In the genomic region with DNA sequence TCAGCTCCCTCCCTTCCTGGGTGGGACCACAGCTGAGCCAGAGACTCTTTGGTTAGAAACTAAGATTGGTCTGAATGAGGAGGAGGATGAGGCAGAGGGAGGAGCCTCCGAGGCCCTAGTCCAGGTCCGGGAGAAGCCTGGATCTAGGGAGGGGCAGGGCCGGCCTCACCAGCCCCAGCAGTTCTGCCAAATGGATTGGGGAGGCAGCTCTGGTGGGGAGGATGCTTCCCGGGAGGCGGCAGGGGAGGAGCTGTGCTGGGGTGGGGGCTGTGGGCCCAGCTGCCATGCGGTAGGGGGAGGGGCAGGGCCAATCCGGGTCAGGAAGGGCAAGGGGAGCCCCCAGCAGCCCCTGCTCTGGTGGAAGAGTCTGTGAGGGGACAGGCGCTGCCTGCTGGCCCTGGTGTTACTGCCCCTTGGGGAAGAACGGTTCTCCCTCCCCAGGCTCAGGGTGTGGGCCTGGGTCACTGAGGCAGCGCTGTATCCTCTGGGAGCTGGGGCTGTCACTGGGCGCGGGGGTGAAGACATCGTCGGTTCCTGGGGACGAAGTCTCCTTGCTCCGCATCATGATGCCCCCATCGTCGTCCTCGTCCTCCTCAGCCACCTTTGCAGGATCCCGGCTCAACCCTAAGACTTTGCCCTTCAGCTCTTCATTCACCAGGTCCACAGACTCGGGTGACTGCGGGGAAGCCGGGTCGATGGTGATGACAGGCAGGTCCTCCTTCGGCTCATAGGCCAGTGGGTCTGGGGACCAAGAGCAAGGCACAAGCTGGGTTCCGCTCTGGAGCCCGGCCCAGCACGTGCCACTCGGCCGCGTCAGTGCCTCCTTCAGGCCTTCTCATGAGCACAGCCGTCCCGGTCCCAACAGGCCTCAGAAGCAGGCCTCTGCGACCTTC, we compare ENCODE assay signal across 8 cellular contexts. TPM values are rescaled to one million over a fixed set of nuclear protein-coding genes. Genes with fewer than 3 reads are reported as not detected.
DNase-seq lines count a peak whose midpoint lies in the region; FAIRE-seq and TF ChIP-seq lines count a peak whose summit lies in the region.

No MANE protein-coding gene starts in this region.

- H3K4me3 ChIP-seq in breast epithelium, result peak overlapping the region in 1 of 3 donors; percentile 8
- peak overlapping the region in 1 of 2 experiments; percentile 43 for H3K4me3 ChIP-seq in mesenchymal stem cell (ENCODE audit: insufficient read depth in 1 of 2, low read depth in 1 of 2, low read length in 2 of 2)
- no peak overlapping the region for H3K4me3 ChIP-seq in BE2C (ENCODE audit: low read depth, low read length)

- TF ChIP-seq POLR2A in breast epithelium (IDR thresholded peaks at IDR 0.05), result no peak

- H3K4me2 ChIP-seq in mesenchymal stem cell (ENCODE audit: low read length, poor library complexity, severe bottlenecking), result no peak overlapping the region

- H2BK5ac ChIP-seq in mesenchymal stem cell (ENCODE audit: low read depth, low read length, poor library complexity, severe bottlenecking), result no peak overlapping the region

- no peaks in the 10 kb centered on the region for H3K9me3 ChIP-seq in breast epithelium
- no peaks in the 10 kb centered on the region for H3K9me3 ChIP-seq in mesenchymal stem cell (ENCODE audit: control insufficient read depth, low read length)
- H3K9me3 ChIP-seq in BE2C, result no peaks in the 10 kb centered on the region

- H4K91ac ChIP-seq in mesenchymal stem cell (ENCODE audit: low read length), result peak overlapping the region; percentile 96

- peak overlapping the region; percentile 95 for H2BK15ac ChIP-seq in mesenchymal stem cell (ENCODE audit: low read depth, poor library complexity, severe bottlenecking)

- peak overlapping the region; percentile 69 to 92 for H3K4ac ChIP-seq in mesenchymal stem cell (ENCODE audit: low read depth in 1 of 2, low read length in 2 of 2)

- peaks cover 16 to 24% of the 10 kb centered on the region in 2 donors for H3K4me1 ChIP-seq in breast epithelium
- H3K4me1 ChIP-seq in mesenchymal stem cell (ENCODE audit: control insufficient read depth, insufficient read depth, low read depth, low read length), result peaks cover 20% of the 10 kb centered on the region
- peaks cover 20% of the 10 kb centered on the region for H3K4me1 ChIP-seq in BE2C

- peaks cover 41% of the 10 kb centered on the region for H3K36me3 Mint-ChIP-seq in activated T-cell treated with anti-CD3 and anti-CD28 coated beads, Interleukin-2, amount 50 U/mL, for 24 hours (ENCODE audit: low read depth)

- H3K36me3 ChIP-seq in breast epithelium (no peaks in the 10 kb centered on the region), mesenchymal stem cell (ENCODE audit: control insufficient read depth in 1 of 2, insufficient read depth in 2 of 2, low read depth in 1 of 2, low read length in 2 of 2) (peaks cover 17 to 27% of the 10 kb centered on the region in 2 experiments), BE2C (0 out of 2 replicates have a peak, but pooled peaks cover 2% of the 10 kb centered on the region)

- no peak overlapping the region for H2AK5ac ChIP-seq in mesenchymal stem cell (ENCODE audit: low read length, severe bottlenecking)

- no peak for TF ChIP-seq CTCF in breast epithelium (IDR thresholded peaks at IDR 0.05)
- no peak for TF ChIP-seq CTCF in BE2C (IDR thresholded peaks at IDR 0.05; ENCODE audit: low read depth, low read length)

- no peak overlapping the region for H3K4me3 Mint-ChIP-seq in activated T-cell treated with anti-CD3 and anti-CD28 coated beads, Interleukin-2, amount 50 U/mL, for 24 hours

- no peak overlapping the region for H3K23ac ChIP-seq in mesenchymal stem cell (ENCODE audit: low read length in 2 of 2)

- DNase-seq in activated T-cell treated with anti-CD3 and anti-CD28 coated beads, Interleukin-2, amount 50 U/mL, for 24 hours, result no peak
- no peak for DNase-seq in activated T-cell treated with anti-CD3 and anti-CD28 coated beads for 4 hours
- DNase-seq in breast epithelium (ENCODE audit: low spot score in 2 of 2), result no peak
- no peak for DNase-seq in mesenchymal stem cell
- DNase-seq in urothelium cell line (ENCODE audit: low spot score), result peak; percentile 38
- no peak for DNase-seq in NCI-H446 treated with DMSO at 0.1 percent for 48 hours (lab: John Stamatoyannopoulos, UW)
- DNase-seq in COLO829 (ENCODE audit: low spot score), result no peak
- no peak for DNase-seq in BE2C

- H2BK12ac ChIP-seq in mesenchymal stem cell (ENCODE audit: low read length in 2 of 2), result peak overlapping the region; percentile 59 to 71

- WGBS in mesenchymal stem cell, result 77% methylated on average over 34 of the region's 34 CpGs

- H2BK120ac ChIP-seq in mesenchymal stem cell (ENCODE audit: low read depth, low read length), result peak overlapping the region; percentile 68

- H2AFZ ChIP-seq in mesenchymal stem cell (ENCODE audit: low read depth, low read length), result no peak overlapping the region

- intact Hi-C loops in breast epithelium (cut with DNase I; ENCODE audit: low total_unique reads), result loop anchor here (5.0 kb wide), 2 partner anchors 53 to 182 kb away; no protein-coding TSS in a partner anchor

- H3K14ac ChIP-seq in mesenchymal stem cell (ENCODE audit: low read length in 2 of 2), result no peak overlapping the region

- FAIRE-seq in urothelium cell line (lab: Jason Lieb, UNC), result no peak

- H3K18ac ChIP-seq in mesenchymal stem cell (ENCODE audit: low read depth in 1 of 2, low read length in 2 of 2), result peak overlapping the region; percentile 35 to 65

- H3K4me1 Mint-ChIP-seq in activated T-cell treated with anti-CD3 and anti-CD28 coated beads, Interleukin-2, amount 50 U/mL, for 24 hours (ENCODE audit: low read depth), result peaks cover 14% of the 10 kb centered on the region

- H3K79me1 ChIP-seq in mesenchymal stem cell (replicated peaks; ENCODE audit: low read length, poor library complexity, severe bottlenecking), result no peaks in the 10 kb centered on the region

- H3K27me3 Mint-ChIP-seq in activated T-cell treated with anti-CD3 and anti-CD28 coated beads, Interleukin-2, amount 50 U/mL, for 24 hours, result no peaks in the 10 kb centered on the region

- H3K9ac ChIP-seq in mesenchymal stem cell (ENCODE audit: low read length), result peak overlapping the region; percentile 71

- no peaks in the 10 kb centered on the region for H3K9me3 Mint-ChIP-seq in activated T-cell treated with anti-CD3 and anti-CD28 coated beads, Interleukin-2, amount 50 U/mL, for 24 hours

- H3K27ac Mint-ChIP-seq in activated T-cell treated with anti-CD3 and anti-CD28 coated beads, Interleukin-2, amount 50 U/mL, for 24 hours, result peak overlapping the region; percentile 74

- peak overlapping the region; percentile 67 for H4K8ac ChIP-seq in mesenchymal stem cell (ENCODE audit: low read length)

- no peaks in the 10 kb centered on the region for H3K27me3 ChIP-seq in breast epithelium
- H3K27me3 ChIP-seq in mesenchymal stem cell (ENCODE audit: control insufficient read depth in 1 of 2, insufficient read depth in 1 of 2, low read length in 2 of 2), result no peaks in the 10 kb centered on the region
- no peaks in the 10 kb centered on the region for H3K27me3 ChIP-seq in BE2C

- H3K27ac ChIP-seq in breast epithelium (peak overlapping the region; percentile 90 to 96), mesenchymal stem cell (ENCODE audit: low read length, poor library complexity, severe bottlenecking) (no peak overlapping the region)

RNA-seq across cellular contexts. Expression of a gene that starts 54.8 kb away (rescaled TPM):
- total RNA-seq in breast epithelium, result 10 to 100 TPM in 2 of 3 donors, 1 to 10 TPM in 1; 6.1 to 14.2 (median 13.8) TPM
- 37.0 TPM for polyA plus RNA-seq in mesenchymal stem cell (2013, experiment 1 of 2)
- 36.1 TPM for polyA plus RNA-seq in mesenchymal stem cell (2013, experiment 2 of 2)
- polyA plus RNA-seq in BE2C (2012; ENCODE audit: insufficient read depth, insufficient read length, low read depth), result 15.6 TPM
